1 cellular context compared by ENCODE assay signal in the genomic region with DNA sequence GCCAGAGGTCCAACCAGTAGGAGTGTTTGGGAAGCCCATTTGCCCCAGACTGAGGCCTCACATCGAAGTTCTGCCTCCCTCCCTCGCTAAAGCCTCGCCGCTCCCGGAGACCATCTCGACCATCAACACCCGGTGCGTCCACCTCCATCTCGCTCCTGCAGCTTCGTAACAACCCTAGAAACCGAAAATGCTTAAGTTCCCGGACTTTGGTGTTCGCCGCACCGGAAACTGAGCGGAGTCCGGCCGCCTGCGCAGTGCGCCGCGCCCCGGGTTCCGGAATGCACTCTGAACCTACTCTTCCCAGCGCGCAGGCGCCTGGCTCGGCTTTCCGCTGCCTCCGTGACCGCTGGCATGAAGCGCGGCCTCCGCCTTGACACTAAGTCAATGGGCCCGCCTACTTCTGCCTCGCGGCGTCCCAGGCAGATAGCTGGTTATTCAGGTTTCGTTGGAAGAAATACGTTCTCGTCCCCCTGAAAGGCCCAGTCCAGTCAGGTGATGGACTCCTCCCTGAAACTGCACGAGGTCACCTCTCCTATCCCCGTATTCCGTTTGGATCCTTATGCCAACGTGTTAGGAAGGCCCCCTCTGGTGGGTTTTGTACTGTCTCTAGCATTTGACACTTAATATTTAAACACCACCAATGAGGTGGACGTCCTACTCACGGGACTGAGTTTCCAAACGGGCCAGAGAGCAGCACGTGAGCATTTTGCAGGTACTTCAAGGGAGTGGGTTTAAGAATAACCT.
TF ChIP-seq lines count a peak whose summit lies in the region.

No MANE protein-coding gene starts in this region.

TF ChIP-seq in HepG2, 621 proteins besides CTCF, POLR2A, EP300 and RAD21 (continued from another document and continues in another):
- TF ChIP-seq, protein P1, sequence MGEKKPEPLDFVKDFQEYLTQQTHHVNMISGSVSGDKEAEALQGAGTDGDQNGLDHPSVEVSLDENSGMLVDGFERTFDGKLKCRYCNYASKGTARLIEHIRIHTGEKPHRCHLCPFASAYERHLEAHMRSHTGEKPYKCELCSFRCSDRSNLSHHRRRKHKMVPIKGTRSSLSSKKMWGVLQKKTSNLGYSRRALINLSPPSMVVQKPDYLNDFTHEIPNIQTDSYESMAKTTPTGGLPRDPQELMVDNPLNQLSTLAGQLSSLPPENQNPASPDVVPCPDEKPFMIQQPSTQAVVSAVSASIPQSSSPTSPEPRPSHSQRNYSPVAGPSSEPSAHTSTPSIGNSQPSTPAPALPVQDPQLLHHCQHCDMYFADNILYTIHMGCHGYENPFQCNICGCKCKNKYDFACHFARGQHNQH (CRISPR knock-in tag; IDR thresholded peaks at IDR 0.05), result peak; percentile 94
- TF ChIP-seq NR2F1 (CRISPR knock-in tag; IDR thresholded peaks at IDR 0.05), result peak; percentile 7 to 12; a peak in 2 of 4 replicates
- TF ChIP-seq, protein P2, sequence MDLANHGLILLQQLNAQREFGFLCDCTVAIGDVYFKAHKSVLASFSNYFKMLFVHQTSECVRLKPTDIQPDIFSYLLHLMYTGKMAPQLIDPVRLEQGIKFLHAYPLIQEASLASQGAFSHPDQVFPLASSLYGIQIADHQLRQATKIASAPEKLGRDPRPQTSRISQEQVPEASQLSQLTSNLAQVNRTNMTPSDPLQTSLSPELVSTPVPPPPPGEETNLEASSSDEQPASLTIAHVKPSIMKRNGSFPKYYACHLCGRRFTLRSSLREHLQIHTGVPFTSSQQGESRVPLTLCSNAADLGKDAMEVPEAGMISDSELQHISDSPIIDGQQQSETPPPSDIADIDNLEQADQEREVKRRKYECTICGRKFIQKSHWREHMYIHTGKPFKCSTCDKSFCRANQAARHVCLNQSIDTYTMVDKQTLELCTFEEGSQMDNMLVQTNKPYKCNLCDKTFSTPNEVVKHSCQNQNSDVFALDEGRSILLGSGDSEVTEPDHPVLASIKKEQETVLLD (CRISPR knock-in tag; IDR thresholded peaks at IDR 0.05; ENCODE audit: low read depth), result peak; percentile 86
- TF ChIP-seq, protein P3, sequence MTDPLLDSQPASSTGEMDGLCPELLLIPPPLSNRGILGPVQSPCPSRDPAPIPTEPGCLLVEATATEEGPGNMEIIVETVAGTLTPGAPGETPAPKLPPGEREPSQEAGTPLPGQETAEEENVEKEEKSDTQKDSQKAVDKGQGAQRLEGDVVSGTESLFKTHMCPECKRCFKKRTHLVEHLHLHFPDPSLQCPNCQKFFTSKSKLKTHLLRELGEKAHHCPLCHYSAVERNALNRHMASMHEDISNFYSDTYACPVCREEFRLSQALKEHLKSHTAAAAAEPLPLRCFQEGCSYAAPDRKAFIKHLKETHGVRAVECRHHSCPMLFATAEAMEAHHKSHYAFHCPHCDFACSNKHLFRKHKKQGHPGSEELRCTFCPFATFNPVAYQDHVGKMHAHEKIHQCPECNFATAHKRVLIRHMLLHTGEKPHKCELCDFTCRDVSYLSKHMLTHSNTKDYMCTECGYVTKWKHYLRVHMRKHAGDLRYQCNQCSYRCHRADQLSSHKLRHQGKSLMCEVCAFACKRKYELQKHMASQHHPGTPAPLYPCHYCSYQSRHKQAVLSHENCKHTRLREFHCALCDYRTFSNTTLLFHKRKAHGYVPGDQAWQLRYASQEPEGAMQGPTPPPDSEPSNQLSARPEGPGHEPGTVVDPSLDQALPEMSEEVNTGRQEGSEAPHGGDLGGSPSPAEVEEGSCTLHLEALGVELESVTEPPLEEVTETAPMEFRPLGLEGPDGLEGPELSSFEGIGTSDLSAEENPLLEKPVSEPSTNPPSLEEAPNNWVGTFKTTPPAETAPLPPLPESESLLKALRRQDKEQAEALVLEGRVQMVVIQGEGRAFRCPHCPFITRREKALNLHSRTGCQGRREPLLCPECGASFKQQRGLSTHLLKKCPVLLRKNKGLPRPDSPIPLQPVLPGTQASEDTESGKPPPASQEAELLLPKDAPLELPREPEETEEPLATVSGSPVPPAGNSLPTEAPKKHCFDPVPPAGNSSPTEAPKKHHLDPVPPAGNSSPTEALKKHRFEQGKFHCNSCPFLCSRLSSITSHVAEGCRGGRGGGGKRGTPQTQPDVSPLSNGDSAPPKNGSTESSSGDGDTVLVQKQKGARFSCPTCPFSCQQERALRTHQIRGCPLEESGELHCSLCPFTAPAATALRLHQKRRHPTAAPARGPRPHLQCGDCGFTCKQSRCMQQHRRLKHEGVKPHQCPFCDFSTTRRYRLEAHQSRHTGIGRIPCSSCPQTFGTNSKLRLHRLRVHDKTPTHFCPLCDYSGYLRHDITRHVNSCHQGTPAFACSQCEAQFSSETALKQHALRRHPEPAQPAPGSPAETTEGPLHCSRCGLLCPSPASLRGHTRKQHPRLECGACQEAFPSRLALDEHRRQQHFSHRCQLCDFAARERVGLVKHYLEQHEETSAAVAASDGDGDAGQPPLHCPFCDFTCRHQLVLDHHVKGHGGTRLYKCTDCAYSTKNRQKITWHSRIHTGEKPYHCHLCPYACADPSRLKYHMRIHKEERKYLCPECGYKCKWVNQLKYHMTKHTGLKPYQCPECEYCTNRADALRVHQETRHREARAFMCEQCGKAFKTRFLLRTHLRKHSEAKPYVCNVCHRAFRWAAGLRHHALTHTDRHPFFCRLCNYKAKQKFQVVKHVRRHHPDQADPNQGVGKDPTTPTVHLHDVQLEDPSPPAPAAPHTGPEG (CRISPR knock-in tag; IDR thresholded peaks at IDR 0.05), result no peak
- TF ChIP-seq PRPF4 (IDR thresholded peaks at IDR 0.05; ENCODE audit: low read depth, low read length, poor library complexity, severe bottlenecking), result no peak
- TF ChIP-seq ARNT (IDR thresholded peaks at IDR 0.05), result no peak
- TF ChIP-seq RNF2 (conservative IDR thresholded peaks at IDR 0.05; ENCODE audit: low read depth), result peak; percentile 93
- no peak for TF ChIP-seq ZIK1 (CRISPR knock-in tag; IDR thresholded peaks at IDR 0.05; ENCODE audit: borderline replicate concordance, low read depth)
- TF ChIP-seq, protein P4, sequence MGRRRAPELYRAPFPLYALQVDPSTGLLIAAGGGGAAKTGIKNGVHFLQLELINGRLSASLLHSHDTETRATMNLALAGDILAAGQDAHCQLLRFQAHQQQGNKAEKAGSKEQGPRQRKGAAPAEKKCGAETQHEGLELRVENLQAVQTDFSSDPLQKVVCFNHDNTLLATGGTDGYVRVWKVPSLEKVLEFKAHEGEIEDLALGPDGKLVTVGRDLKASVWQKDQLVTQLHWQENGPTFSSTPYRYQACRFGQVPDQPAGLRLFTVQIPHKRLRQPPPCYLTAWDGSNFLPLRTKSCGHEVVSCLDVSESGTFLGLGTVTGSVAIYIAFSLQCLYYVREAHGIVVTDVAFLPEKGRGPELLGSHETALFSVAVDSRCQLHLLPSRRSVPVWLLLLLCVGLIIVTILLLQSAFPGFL (CRISPR knock-in tag; IDR thresholded peaks at IDR 0.05), result no peak
- no peak for TF ChIP-seq NFIC (IDR thresholded peaks at IDR 0.05; ENCODE audit: low read length)
- no peak for TF ChIP-seq CCAR2 (optimal IDR thresholded peaks at IDR 0.05; ENCODE audit: low read depth, low read length)
- TF ChIP-seq U2AF2 (IDR thresholded peaks at IDR 0.05; ENCODE audit: low read depth, low read length), result no peak
- peak; percentile 85 for TF ChIP-seq ZNF564 (CRISPR knock-in tag; IDR thresholded peaks at IDR 0.05)
- TF ChIP-seq, protein P5, sequence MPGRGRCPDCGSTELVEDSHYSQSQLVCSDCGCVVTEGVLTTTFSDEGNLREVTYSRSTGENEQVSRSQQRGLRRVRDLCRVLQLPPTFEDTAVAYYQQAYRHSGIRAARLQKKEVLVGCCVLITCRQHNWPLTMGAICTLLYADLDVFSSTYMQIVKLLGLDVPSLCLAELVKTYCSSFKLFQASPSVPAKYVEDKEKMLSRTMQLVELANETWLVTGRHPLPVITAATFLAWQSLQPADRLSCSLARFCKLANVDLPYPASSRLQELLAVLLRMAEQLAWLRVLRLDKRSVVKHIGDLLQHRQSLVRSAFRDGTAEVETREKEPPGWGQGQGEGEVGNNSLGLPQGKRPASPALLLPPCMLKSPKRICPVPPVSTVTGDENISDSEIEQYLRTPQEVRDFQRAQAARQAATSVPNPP (CRISPR knock-in tag; IDR thresholded peaks at IDR 0.05), result 0 out of 2 replicates have a peak, but pooled peaks have one; percentile 69
- TF ChIP-seq TCF7 (IDR thresholded peaks at IDR 0.05; ENCODE audit: low read depth), result peak; percentile 55
- TF ChIP-seq TOPORS (CRISPR knock-in tag; IDR thresholded peaks at IDR 0.05), result no peak
- TF ChIP-seq, protein P6, sequence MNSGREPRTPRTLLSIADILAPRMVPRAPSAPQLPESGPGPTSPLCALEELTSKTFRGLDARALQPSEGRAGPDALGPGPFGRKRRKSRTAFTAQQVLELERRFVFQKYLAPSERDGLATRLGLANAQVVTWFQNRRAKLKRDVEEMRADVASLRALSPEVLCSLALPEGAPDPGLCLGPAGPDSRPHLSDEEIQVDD (CRISPR knock-in tag; IDR thresholded peaks at IDR 0.05; ENCODE audit: borderline replicate concordance), result no peak
- peak; percentile 74 for TF ChIP-seq HDAC1 (CRISPR knock-in tag; IDR thresholded peaks at IDR 0.05)
- peak; percentile 93 for TF ChIP-seq ZNF501 (CRISPR knock-in tag; IDR thresholded peaks at IDR 0.05)
- no peak for TF ChIP-seq ZNF44 (CRISPR knock-in tag; IDR thresholded peaks at IDR 0.05)
- TF ChIP-seq, protein P7, sequence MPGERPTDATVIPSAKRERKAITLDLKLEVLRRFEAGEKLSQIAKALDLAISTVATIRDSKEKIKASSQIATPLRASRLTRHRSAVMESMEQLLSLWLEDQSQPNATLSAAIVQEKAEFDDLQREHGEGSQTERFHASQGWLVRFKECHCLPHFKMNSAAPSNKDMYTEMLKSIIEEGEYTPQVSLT (CRISPR knock-in tag; IDR thresholded peaks at IDR 0.05; ENCODE audit: borderline replicate concordance, low read depth), result peak; percentile 66; the same call in 1 of the 2 replicates
- no peak for TF ChIP-seq ZFP37 (CRISPR knock-in tag; IDR thresholded peaks at IDR 0.05; ENCODE audit: borderline replicate concordance)
- TF ChIP-seq, protein P8, sequence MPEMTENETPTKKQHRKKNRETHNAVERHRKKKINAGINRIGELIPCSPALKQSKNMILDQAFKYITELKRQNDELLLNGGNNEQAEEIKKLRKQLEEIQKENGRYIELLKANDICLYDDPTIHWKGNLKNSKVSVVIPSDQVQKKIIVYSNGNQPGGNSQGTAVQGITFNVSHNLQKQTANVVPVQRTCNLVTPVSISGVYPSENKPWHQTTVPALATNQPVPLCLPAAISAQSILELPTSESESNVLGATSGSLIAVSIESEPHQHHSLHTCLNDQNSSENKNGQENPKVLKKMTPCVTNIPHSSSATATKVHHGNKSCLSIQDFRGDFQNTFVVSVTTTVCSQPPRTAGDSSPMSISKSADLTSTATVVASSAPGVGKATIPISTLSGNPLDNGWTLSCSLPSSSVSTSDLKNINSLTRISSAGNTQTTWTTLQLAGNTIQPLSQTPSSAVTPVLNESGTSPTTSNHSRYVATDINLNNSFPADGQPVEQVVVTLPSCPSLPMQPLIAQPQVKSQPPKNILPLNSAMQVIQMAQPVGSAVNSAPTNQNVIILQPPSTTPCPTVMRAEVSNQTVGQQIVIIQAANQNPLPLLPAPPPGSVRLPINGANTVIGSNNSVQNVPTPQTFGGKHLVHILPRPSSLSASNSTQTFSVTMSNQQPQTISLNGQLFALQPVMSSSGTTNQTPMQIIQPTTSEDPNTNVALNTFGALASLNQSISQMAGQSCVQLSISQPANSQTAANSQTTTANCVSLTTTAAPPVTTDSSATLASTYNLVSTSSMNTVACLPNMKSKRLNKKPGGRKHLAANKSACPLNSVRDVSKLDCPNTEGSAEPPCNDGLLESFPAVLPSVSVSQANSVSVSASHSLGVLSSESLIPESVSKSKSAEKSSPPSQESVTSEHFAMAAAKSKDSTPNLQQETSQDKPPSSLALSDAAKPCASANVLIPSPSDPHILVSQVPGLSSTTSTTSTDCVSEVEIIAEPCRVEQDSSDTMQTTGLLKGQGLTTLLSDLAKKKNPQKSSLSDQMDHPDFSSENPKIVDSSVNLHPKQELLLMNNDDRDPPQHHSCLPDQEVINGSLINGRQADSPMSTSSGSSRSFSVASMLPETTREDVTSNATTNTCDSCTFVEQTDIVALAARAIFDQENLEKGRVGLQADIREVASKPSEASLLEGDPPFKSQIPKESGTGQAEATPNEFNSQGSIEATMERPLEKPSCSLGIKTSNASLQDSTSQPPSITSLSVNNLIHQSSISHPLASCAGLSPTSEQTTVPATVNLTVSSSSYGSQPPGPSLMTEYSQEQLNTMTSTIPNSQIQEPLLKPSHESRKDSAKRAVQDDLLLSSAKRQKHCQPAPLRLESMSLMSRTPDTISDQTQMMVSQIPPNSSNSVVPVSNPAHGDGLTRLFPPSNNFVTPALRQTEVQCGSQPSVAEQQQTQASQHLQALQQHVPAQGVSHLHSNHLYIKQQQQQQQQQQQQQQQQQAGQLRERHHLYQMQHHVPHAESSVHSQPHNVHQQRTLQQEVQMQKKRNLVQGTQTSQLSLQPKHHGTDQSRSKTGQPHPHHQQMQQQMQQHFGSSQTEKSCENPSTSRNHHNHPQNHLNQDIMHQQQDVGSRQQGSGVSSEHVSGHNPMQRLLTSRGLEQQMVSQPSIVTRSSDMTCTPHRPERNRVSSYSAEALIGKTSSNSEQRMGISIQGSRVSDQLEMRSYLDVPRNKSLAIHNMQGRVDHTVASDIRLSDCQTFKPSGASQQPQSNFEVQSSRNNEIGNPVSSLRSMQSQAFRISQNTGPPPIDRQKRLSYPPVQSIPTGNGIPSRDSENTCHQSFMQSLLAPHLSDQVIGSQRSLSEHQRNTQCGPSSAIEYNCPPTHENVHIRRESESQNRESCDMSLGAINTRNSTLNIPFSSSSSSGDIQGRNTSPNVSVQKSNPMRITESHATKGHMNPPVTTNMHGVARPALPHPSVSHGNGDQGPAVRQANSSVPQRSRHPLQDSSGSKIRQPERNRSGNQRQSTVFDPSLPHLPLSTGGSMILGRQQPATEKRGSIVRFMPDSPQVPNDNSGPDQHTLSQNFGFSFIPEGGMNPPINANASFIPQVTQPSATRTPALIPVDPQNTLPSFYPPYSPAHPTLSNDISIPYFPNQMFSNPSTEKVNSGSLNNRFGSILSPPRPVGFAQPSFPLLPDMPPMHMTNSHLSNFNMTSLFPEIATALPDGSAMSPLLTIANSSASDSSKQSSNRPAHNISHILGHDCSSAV (CRISPR knock-in tag; IDR thresholded peaks at IDR 0.05; ENCODE audit: borderline replicate concordance), result no peak; the same call in 1 of the 2 replicates
- TF ChIP-seq SMYD3 (CRISPR knock-in tag; IDR thresholded peaks at IDR 0.05), result peak; percentile 75; the same call in 1 of the 2 replicates
- TF ChIP-seq, protein P9, sequence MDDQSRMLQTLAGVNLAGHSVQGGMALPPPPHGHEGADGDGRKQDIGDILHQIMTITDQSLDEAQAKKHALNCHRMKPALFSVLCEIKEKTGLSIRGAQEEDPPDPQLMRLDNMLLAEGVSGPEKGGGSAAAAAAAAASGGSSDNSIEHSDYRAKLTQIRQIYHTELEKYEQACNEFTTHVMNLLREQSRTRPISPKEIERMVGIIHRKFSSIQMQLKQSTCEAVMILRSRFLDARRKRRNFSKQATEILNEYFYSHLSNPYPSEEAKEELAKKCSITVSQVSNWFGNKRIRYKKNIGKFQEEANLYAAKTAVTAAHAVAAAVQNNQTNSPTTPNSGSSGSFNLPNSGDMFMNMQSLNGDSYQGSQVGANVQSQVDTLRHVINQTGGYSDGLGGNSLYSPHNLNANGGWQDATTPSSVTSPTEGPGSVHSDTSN (CRISPR knock-in tag; IDR thresholded peaks at IDR 0.05; ENCODE audit: borderline replicate concordance), result no peak
- TF ChIP-seq ZNF614 (CRISPR knock-in tag; IDR thresholded peaks at IDR 0.05; ENCODE audit: borderline replicate concordance), result peak; percentile 94; the same call in 1 of the 2 replicates
- TF ChIP-seq MAFF (IDR thresholded peaks at IDR 0.05; ENCODE audit: low read depth, low read length), result no peak
- no peak; the same call in 1 of the 2 replicates for TF ChIP-seq SATB2 (CRISPR knock-in tag; IDR thresholded peaks at IDR 0.05)
- peak; percentile 52; the same call in 1 of the 2 replicates for TF ChIP-seq ZNF678 (CRISPR knock-in tag; IDR thresholded peaks at IDR 0.05)
- peak; percentile 98 for TF ChIP-seq GABPB1 (CRISPR knock-in tag; IDR thresholded peaks at IDR 0.05)
